In genomic region chr11:61814958-61815789, GRCh38 we compare ENCODE assay signal across 1 cellular context.
A peak's percentile ranks its signal among the peaks of the same experiment; 100 is the strongest.
TF ChIP-seq lines count a peak whose summit lies in the region.

No MANE protein-coding gene starts in this region.

TF ChIP-seq in K562, 482 proteins besides CTCF, POLR2A, EP300 and RAD21 (continued from another document and continues in another):
- no peak for TF ChIP-seq ARID3A (IDR thresholded peaks at IDR 0.05; ENCODE audit: borderline replicate concordance, low read depth, low read length)
- no peak for TF ChIP-seq BDP1 (IDR thresholded peaks at IDR 0.05; ENCODE audit: insufficient read depth, insufficient read length)
- TF ChIP-seq ZBED1 (IDR thresholded peaks at IDR 0.05), result no peak; the same call in 1 of the 2 replicates
- peak; percentile 83 for TF ChIP-seq TAF1 (IDR thresholded peaks at IDR 0.05; ENCODE audit: control insufficient read depth, extremely low read depth, insufficient read depth, low read length, severe bottlenecking)
- TF ChIP-seq HDAC3 (IDR thresholded peaks at IDR 0.05; ENCODE audit: borderline replicate concordance, partially characterized antibody), result no peak
- TF ChIP-seq RBM14 (IDR thresholded peaks at IDR 0.05; ENCODE audit: borderline replicate concordance, insufficient read depth, low read depth, low read length), result 0 out of 2 replicates have a peak, but pooled peaks have one; percentile 53
- TF ChIP-seq CHD4 (IDR thresholded peaks at IDR 0.05; ENCODE audit: insufficient read depth, insufficient replicate concordance, low read depth, low read length, poor library complexity, severe bottlenecking), result no peak
- TF ChIP-seq MAFF (IDR thresholded peaks at IDR 0.05; ENCODE audit: low read length), result no peak
- peak; percentile 31; the same call in 1 of the 2 replicates for TF ChIP-seq MTA2 (IDR thresholded peaks at IDR 0.05; ENCODE audit: low read depth)
- peak; percentile 37; the same call in 1 of the 2 replicates for TF ChIP-seq ERF (CRISPR knock-in tag; IDR thresholded peaks at IDR 0.05)
- TF ChIP-seq CHAMP1 (IDR thresholded peaks at IDR 0.05), result no peak
- no peak for TF ChIP-seq ZZZ3 (IDR thresholded peaks at IDR 0.05)
- no peak for TF ChIP-seq GTF2F1 (IDR thresholded peaks at IDR 0.05; ENCODE audit: low read depth, low read length)
- no peak for TF ChIP-seq RBM15 (IDR thresholded peaks at IDR 0.05; ENCODE audit: insufficient read depth, low read length)
- no peak for TF ChIP-seq GTF2B (IDR thresholded peaks at IDR 0.05; ENCODE audit: extremely low read depth, insufficient read length)
- no peak for TF ChIP-seq SFPQ (IDR thresholded peaks at IDR 0.05; ENCODE audit: low read depth, low read length)
- no peak for TF ChIP-seq ZNF324 (CRISPR knock-in tag; IDR thresholded peaks at IDR 0.05)
- TF ChIP-seq NELFE (IDR thresholded peaks at IDR 0.05; ENCODE audit: insufficient read depth, insufficient read length), result no peak
- TF ChIP-seq ARNT (IDR thresholded peaks at IDR 0.05), result no peak
- peak in 1 of 2 experiments; percentile 41; a peak in 1 of 4 replicates for TF ChIP-seq HDAC1 (IDR thresholded peaks at IDR 0.05)
- no peak for TF ChIP-seq XRCC4 (IDR thresholded peaks at IDR 0.05; ENCODE audit: extremely low read depth, insufficient read depth, insufficient read length)
- TF ChIP-seq ZC3H8 (IDR thresholded peaks at IDR 0.05), result no peak
- no peak for TF ChIP-seq ZNF407 (IDR thresholded peaks at IDR 0.05; ENCODE audit: low read depth)
- no peak for TF ChIP-seq JUNB (CRISPR knock-in tag; conservative IDR thresholded peaks at IDR 0.05)
- no peak for TF ChIP-seq RFX5 (IDR thresholded peaks at IDR 0.05; ENCODE audit: low read depth, low read length)
- TF ChIP-seq EZH2 (IDR thresholded peaks at IDR 0.05; ENCODE audit: borderline replicate concordance, low read depth, low read length), result no peak
- TF ChIP-seq MAZ (CRISPR knock-in tag; conservative IDR thresholded peaks at IDR 0.05 in 1 of 2, IDR thresholded peaks at IDR 0.05 in 1 of 2), result peak in 1 of 2 experiments; percentile 84; a peak in 3 of 4 replicates
- TF ChIP-seq NR2C2 (CRISPR knock-in tag; IDR thresholded peaks at IDR 0.05), result no peak; the same call in 1 of the 2 replicates
- TF ChIP-seq NR2C2 (tag; IDR thresholded peaks at IDR 0.05), result peak; percentile 80
- TF ChIP-seq MBD1 (CRISPR knock-in tag; IDR thresholded peaks at IDR 0.05), result no peak
- TF ChIP-seq STAG1 (CRISPR knock-in tag; IDR thresholded peaks at IDR 0.05; ENCODE audit: borderline replicate concordance), result no peak; the same call in 1 of the 2 replicates
- TF ChIP-seq ZSCAN29 (IDR thresholded peaks at IDR 0.05), result no peak
- TF ChIP-seq MTF1 (CRISPR knock-in tag; IDR thresholded peaks at IDR 0.05; ENCODE audit: borderline replicate concordance), result 0 out of 2 replicates have a peak, but pooled peaks have one; percentile 2
- no peak for TF ChIP-seq RNF2 (IDR thresholded peaks at IDR 0.05)
- TF ChIP-seq RBM25 (IDR thresholded peaks at IDR 0.05; ENCODE audit: low read depth, low read length, severe bottlenecking), result no peak
- peak; percentile 9 to 38; a peak in 1 of 4 replicates for TF ChIP-seq FOXK2 (conservative IDR thresholded peaks at IDR 0.05 in 1 of 2, IDR thresholded peaks at IDR 0.05 in 1 of 2; ENCODE audit: low read depth in 2 of 2)
- TF ChIP-seq CBFB (CRISPR knock-in tag; IDR thresholded peaks at IDR 0.05), result no peak; the same call in 1 of the 2 replicates
- TF ChIP-seq HSF4 (CRISPR knock-in tag; IDR thresholded peaks at IDR 0.05; ENCODE audit: borderline replicate concordance), result no peak
- no peak for TF ChIP-seq U2AF2 (optimal IDR thresholded peaks at IDR 0.05; ENCODE audit: low read depth, low read length)
- peak in 1 of 2 experiments; percentile 57; a peak in 1 of 4 replicates for TF ChIP-seq SRF (CRISPR knock-in tag; IDR thresholded peaks at IDR 0.05)
- TF ChIP-seq JUND (IDR thresholded peaks at IDR 0.05; ENCODE audit: borderline replicate concordance, low read depth, low read length), result peak; percentile 29; the same call in 1 of the 2 replicates
- no peak; the same call in 2 of the 3 replicates for TF ChIP-seq JUND (tag; IDR thresholded peaks at IDR 0.05; ENCODE audit: borderline replicate concordance, low read depth, low read length)
- no peak for TF ChIP-seq BRF2 (IDR thresholded peaks at IDR 0.05; ENCODE audit: borderline replicate concordance, insufficient read depth, insufficient read length)
- 0 out of 2 replicates have a peak, but pooled peaks have one; percentile 18 for TF ChIP-seq HDAC2 (IDR thresholded peaks at IDR 0.05)
